In the genomic region with DNA sequence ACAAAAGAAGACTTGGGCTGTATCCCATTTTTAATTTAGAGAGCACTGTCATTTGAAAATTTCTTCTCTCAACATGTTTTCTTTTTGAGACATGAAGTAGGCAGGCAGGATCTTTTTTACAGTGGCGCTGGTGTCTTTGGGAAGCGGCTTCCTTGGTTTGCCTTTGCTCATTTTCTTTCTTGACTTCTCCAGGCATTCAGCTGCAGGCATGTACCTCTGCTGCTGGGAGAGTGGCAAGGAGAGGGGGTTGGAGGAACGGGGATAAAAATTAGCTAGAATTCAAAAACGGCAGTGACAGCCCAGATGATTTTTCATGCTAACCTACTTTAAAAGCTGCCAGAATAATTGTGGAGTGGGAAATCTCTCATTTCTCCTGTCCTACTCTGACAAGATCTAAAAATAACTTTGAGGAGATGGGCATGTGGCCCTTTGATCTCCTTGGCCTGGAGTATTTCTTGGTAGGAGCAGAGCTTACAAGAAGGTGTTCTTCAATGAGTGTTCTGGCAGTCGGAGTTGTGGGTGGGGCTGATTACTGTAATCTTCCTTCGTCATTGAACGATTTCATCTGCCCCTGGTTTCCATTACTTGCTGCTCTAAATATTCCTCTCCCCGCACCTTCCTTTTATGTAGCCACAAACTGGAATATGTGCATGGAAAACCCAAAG, we compare ENCODE assay signal across 27 cellular contexts. TPM values are rescaled to one million over a fixed set of nuclear protein-coding genes. Genes with fewer than 3 reads are reported as not detected.
A peak's percentile ranks its signal among the peaks of the same experiment; 100 is the strongest.
DNase-seq lines count a peak whose midpoint lies in the region; ATAC-seq and TF ChIP-seq lines count a peak whose summit lies in the region.
"Had no signal": no experiment of that assay in that cellular context is flagged by ENCODE, and none has a peak within 500 bp of the region (broad histone marks: within the 10 kb centered on the region; RNA-seq: fewer than 3 reads in every experiment).

No MANE protein-coding gene starts in this region.

- no peak overlapping the region for H3K4me3 ChIP-seq in sigmoid colon
- no peak overlapping the region for H3K4me3 ChIP-seq in Peyer's patch
- H3K4me3 ChIP-seq: body of pancreas, lung, PC-9, testis, vagina had no signal

- no peaks in the 10 kb centered on the region for H3K27me3 Mint-ChIP-seq in brain
- H3K27me3 Mint-ChIP-seq: activated naive CD8-positive, alpha-beta T cell treated with anti-CD3 and anti-CD28 coated beads, Interleukin-2, amount 10 ng/mL, durations not matched to agents 7 days and 5 days; stimulated activated memory B cell treated with anti-CD40 and anti-IgM and Interleukin-4, amounts not matched to agents 10 μg/mL and 1 μg/mL and 100 μg/mL, for 72 hours had no signal

- H3K27me3 ChIP-seq in sigmoid colon (no peaks in the 10 kb centered on the region), Peyer's patch (no peaks in the 10 kb centered on the region)
- H3K27me3 ChIP-seq: body of pancreas, testis, vagina had no signal

- peak overlapping the region; percentile 7 to 86 (median 75) for H3K27ac Mint-ChIP-seq in brain
- H3K27ac Mint-ChIP-seq: activated naive CD8-positive, alpha-beta T cell treated with anti-CD3 and anti-CD28 coated beads, Interleukin-2, amount 10 ng/mL, durations not matched to agents 7 days and 5 days; HFFc6; stimulated activated memory B cell treated with anti-CD40 and anti-IgM and Interleukin-4, amounts not matched to agents 10 μg/mL and 1 μg/mL and 100 μg/mL, for 72 hours had no signal

- peaks cover 2% of the 10 kb centered on the region for H3K36me3 Mint-ChIP-seq in brain
- H3K36me3 Mint-ChIP-seq: stimulated activated memory B cell treated with anti-CD40 and anti-IgM and Interleukin-4, amounts not matched to agents 10 μg/mL and 1 μg/mL and 100 μg/mL, for 72 hours had no signal

- H3K27ac ChIP-seq in sigmoid colon (peak overlapping the region; percentile 59 to 77 (median 69)), Peyer's patch (no peak overlapping the region)
- H3K27ac ChIP-seq: body of pancreas, epithelial cell of prostate, PC-9, testis, vagina had no signal

- H3K4me1 Mint-ChIP-seq in brain = peaks cover 89% of the 10 kb centered on the region

- intact Hi-C loops in sigmoid colon (cut with DNase I) = no loop called here

- 83 to 84% methylated on average over 8 of the region's 8 CpGs for WGBS in sigmoid colon, 2 donors

- TF ChIP-seq CTCF in brain (conservative IDR thresholded peaks at IDR 0.05) = no peak
- TF ChIP-seq CTCF in sigmoid colon (IDR thresholded peaks at IDR 0.05) = no peak
- TF ChIP-seq CTCF in Peyer's patch (IDR thresholded peaks at IDR 0.05) = no peak

- no peak for ATAC-seq in HG02678 (IDR thresholded peaks at IDR 0.05; ENCODE audit: unreplicated experiment)
- ATAC-seq: body of pancreas; stimulated activated memory B cell treated with anti-CD40 and anti-IgM and Interleukin-4, amounts not matched to agents 10 μg/mL and 1 μg/mL and 100 μg/mL, for 72 hours had no signal

- peak; percentile 17 for DNase-seq in EH (ENCODE audit: low read depth)
- DNase-seq in iris pigment epithelial cell (ENCODE audit: low read depth) = peak; percentile 39
- peak; percentile 84 for DNase-seq in sigmoid colon
- DNase-seq in Peyer's patch = no peak
- DNase-seq in LoVo (ENCODE audit: low spot score) = no peak
- DNase-seq in NCI-H446 treated with DMSO at 0.1 percent for 48 hours (lab: John Stamatoyannopoulos, UW) = no peak
- DNase-seq: activated CD4-positive, alpha-beta T cell treated with anti-CD3 and anti-CD28 coated beads, Interleukin-2, amount 50 U/mL, for 4 hours; activated CD4-positive, CD25-positive, alpha-beta regulatory T cell; activated naive CD8-positive, alpha-beta T cell treated with anti-CD3 and anti-CD28 coated beads, Interleukin-2, amount 10 ng/mL, durations not matched to agents 7 days and 5 days; body of pancreas; HFFc6; KBM-7; kidney; MM.1S; NCI-H1417 treated with DMSO at 0.1 percent for 48 hours; NCI-H2107; NCI-H510A; PC-9; SHP77 treated with DMSO at 0.1 percent for 48 hours; SW 1271; testis had no signal

- peak overlapping the region in 1 of 5 experiments; percentile 49 for H3K4me3 Mint-ChIP-seq in brain
- H3K4me3 Mint-ChIP-seq: activated naive CD8-positive, alpha-beta T cell treated with anti-CD3 and anti-CD28 coated beads, Interleukin-2, amount 10 ng/mL, durations not matched to agents 7 days and 5 days; HFFc6; stimulated activated memory B cell treated with anti-CD40 and anti-IgM and Interleukin-4, amounts not matched to agents 10 μg/mL and 1 μg/mL and 100 μg/mL, for 72 hours had no signal

- H3K9me3 ChIP-seq in sigmoid colon (no peaks in the 10 kb centered on the region), Peyer's patch (no peaks in the 10 kb centered on the region)
- H3K9me3 ChIP-seq: body of pancreas, testis, vagina had no signal

- TF ChIP-seq EP300 in sigmoid colon (IDR thresholded peaks at IDR 0.05) = peak; percentile 74 to 87 (median 82)

- H3K4me1 ChIP-seq in sigmoid colon = peaks cover 0 to 33% (median 13%) of the 10 kb centered on the region in 4 donors
- H3K4me1 ChIP-seq in Peyer's patch = no peaks in the 10 kb centered on the region
- H3K4me1 ChIP-seq: body of pancreas had no signal

- H3K36me3 ChIP-seq in sigmoid colon = no peaks in the 10 kb centered on the region
- no peaks in the 10 kb centered on the region for H3K36me3 ChIP-seq in Peyer's patch
- H3K36me3 ChIP-seq: vagina had no signal

- H3K9me3 Mint-ChIP-seq in brain = no peaks in the 10 kb centered on the region
- H3K9me3 Mint-ChIP-seq: activated naive CD8-positive, alpha-beta T cell treated with anti-CD3 and anti-CD28 coated beads, Interleukin-2, amount 10 ng/mL, durations not matched to agents 7 days and 5 days; HFFc6; stimulated activated memory B cell treated with anti-CD40 and anti-IgM and Interleukin-4, amounts not matched to agents 10 μg/mL and 1 μg/mL and 100 μg/mL, for 72 hours had no signal

- no peak for TF ChIP-seq POLR2A in sigmoid colon (IDR thresholded peaks at IDR 0.05)
- no peak for TF ChIP-seq POLR2A in Peyer's patch (IDR thresholded peaks at IDR 0.05)

RNA-seq across cellular contexts. Expression of gene TBL1X, which starts 54.8 kb away (rescaled TPM):
- polyA plus RNA-seq in brain (ENCODE audit: insufficient read depth, low read depth, low replicate concordance) = 36.3 TPM
- 10 to 100 TPM; 16.1 to 25.8 (median 19.5) TPM for total RNA-seq in sigmoid colon
- polyA plus RNA-seq in sigmoid colon = 10 to 100 TPM in 1 of 3 donors, 1 to 10 TPM in 2; 6.5 to 10.8 (median 8.7) TPM
- total RNA-seq in Peyer's patch = 10 to 100 TPM in 1 of 4 donors, 1 to 10 TPM in 3; 3.9 to 29.7 (median 5.0) TPM

Comparison
In these comparisons a context has a peak if more than half of its experiments do, and no peak if none do; other contexts are left out.
1. DNase-seq: peak in EH (single experiment), iris pigment epithelial cell (single experiment) and sigmoid colon (single experiment); none in Peyer's patch (0 of 3), LoVo (single experiment) and NCI-H446 treated with DMSO at 0.1 percent for 48 hours (single experiment).
2. H3K27ac ChIP-seq: peak in sigmoid colon (4 of 4); none in Peyer's patch (0 of 4).